ENCODE assay signal across 9 cellular contexts in genomic region chr7:76515999-76516443, GRCh38.
DNase-seq lines count a peak whose midpoint lies in the region; ATAC-seq and TF ChIP-seq lines count a peak whose summit lies in the region.
"Had no signal": no experiment of that assay in that cellular context is flagged by ENCODE, and none has a peak within 500 bp of the region (broad histone marks: within the 10 kb centered on the region; RNA-seq: fewer than 3 reads in every experiment).

No MANE protein-coding gene starts in this region.

- DNase-seq in GM10266 (ENCODE audit: extremely low spot score) (peak; percentile 89), NB4 (ENCODE audit: low read depth) (peak; percentile 65), choroid plexus epithelial cell (ENCODE audit: low read depth) (peak; percentile 66), nephron progenitor cell (no peak), AG20443 (ENCODE audit: low spot score) (no peak)

- H3K27me3 Mint-ChIP-seq in nephron progenitor cell (ENCODE audit: low read depth, poor library complexity), result no peaks in the 10 kb centered on the region

- H3K4me1 ChIP-seq in neutrophil (ENCODE audit: control insufficient read depth in 1 of 2, insufficient read depth in 1 of 2, low read depth in 1 of 2, low read length in 1 of 2), result no peaks in the 10 kb centered on the region

- TF ChIP-seq CTCF in GM10266 (IDR thresholded peaks at IDR 0.05; ENCODE audit: control insufficient read depth, insufficient read depth, low read depth, missing control alignments), result peak; percentile 97
- TF ChIP-seq CTCF in NB4 (IDR thresholded peaks at IDR 0.05; ENCODE audit: low read depth, low read length), result peak; percentile 55
- peak; percentile 96 for TF ChIP-seq CTCF in choroid plexus epithelial cell (conservative IDR thresholded peaks at IDR 0.05; ENCODE audit: low read depth, low read length)
- peak; percentile 23 for TF ChIP-seq CTCF in neutrophil (IDR thresholded peaks at IDR 0.05)
- TF ChIP-seq CTCF in nephron progenitor cell (IDR thresholded peaks at IDR 0.05), result no peak

- no peaks in the 10 kb centered on the region for H3K4me1 Mint-ChIP-seq in nephron progenitor cell

- H3K36me3 Mint-ChIP-seq in nephron progenitor cell (ENCODE audit: low read depth), result no peaks in the 10 kb centered on the region

- no peaks in the 10 kb centered on the region for H3K9me3 ChIP-seq in neutrophil

- no peak overlapping the region for H3K4me3 Mint-ChIP-seq in nephron progenitor cell
- H3K4me3 Mint-ChIP-seq: activated T-cell treated with anti-CD3 and anti-CD28 coated beads, Interleukin-2, amount 50 U/mL, for 72 hours had no signal

- no peak overlapping the region for H3K27ac ChIP-seq in neutrophil

- H3K4me3 ChIP-seq in NB4 (ENCODE audit: low read depth, low read length) (no peak overlapping the region), choroid plexus epithelial cell (ENCODE audit: low read depth, low read length) (peak overlapping the region; percentile 30), neutrophil (ENCODE audit: low read depth in 1 of 2, low read length in 1 of 2) (no peak overlapping the region)

- H3K27ac Mint-ChIP-seq in nephron progenitor cell, result no peak overlapping the region
- H3K27ac Mint-ChIP-seq: activated T-cell treated with anti-CD3 and anti-CD28 coated beads, Interleukin-2, amount 50 U/mL, for 72 hours had no signal

- TF ChIP-seq POLR2A in NB4 (IDR thresholded peaks at IDR 0.05; ENCODE audit: extremely low read depth, insufficient read length), result no peak

- H3K36me3 ChIP-seq in neutrophil, result no peaks in the 10 kb centered on the region

- no peaks in the 10 kb centered on the region for H3K27me3 ChIP-seq in neutrophil

- no peak for ATAC-seq in HG03095 (IDR thresholded peaks at IDR 0.05; ENCODE audit: unreplicated experiment)
- ATAC-seq in HG02852 (IDR thresholded peaks at IDR 0.05; ENCODE audit: unreplicated experiment), result no peak

- no peaks in the 10 kb centered on the region for H3K9me3 Mint-ChIP-seq in nephron progenitor cell
- H3K9me3 Mint-ChIP-seq: activated T-cell treated with anti-CD3 and anti-CD28 coated beads, Interleukin-2, amount 50 U/mL, for 72 hours had no signal

Comparison
In these comparisons a context has a peak if more than half of its experiments do, and no peak if none do; other contexts are left out.
1. DNase-seq: peak in GM10266 (single experiment), NB4 (single experiment) and choroid plexus epithelial cell (single experiment); none in nephron progenitor cell (single experiment) and AG20443 (single experiment).